In the genomic region with DNA sequence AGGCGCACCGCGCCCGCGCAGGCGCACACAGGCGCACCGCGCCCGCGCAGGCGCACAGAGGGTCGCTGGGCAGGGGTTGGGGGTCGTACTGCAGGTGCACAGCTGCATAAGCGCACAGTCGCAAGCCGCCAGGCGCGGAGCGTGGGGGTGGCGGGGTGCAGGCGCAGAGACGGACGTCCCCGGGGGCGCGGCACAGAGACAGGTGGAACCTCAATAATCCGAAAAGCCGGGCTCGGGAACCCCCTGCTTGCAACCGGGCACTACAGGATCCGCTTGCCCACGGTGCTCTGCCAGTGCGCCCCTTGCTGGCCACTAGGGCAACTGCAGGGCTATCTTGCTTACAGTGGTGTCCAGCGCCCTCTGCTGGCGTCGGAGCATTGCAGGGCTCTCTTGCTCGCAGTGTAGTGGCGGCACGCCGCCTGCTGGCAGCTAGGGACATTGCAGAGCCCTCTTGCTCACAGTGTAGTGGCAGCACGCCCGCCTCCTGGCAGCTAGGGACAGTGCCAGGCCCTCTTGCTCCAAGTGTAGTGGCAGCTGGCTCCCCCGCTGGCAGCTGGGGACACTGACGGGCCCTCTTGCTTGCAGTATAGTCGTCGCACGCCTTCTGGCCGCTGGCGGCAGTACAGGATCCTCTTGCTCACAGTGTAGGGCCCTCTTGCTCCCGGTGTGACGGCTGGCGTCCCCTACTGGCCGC, we compare ENCODE assay signal across 8 cellular contexts. TPM values are rescaled to one million over a fixed set of nuclear protein-coding genes. Genes with fewer than 3 reads are reported as not detected.
DNase-seq lines count a peak whose midpoint lies in the region; ATAC-seq and TF ChIP-seq lines count a peak whose summit lies in the region.

No MANE protein-coding gene starts in this region.

- H3F3A ChIP-seq in OCI-LY1 (ENCODE audit: insufficient read depth, low read length): no peaks in the 10 kb centered on the region

- H3K27me3 ChIP-seq in OCI-LY1 (ENCODE audit: insufficient read depth, low read length) (no peaks in the 10 kb centered on the region), foreskin keratinocyte (no peaks in the 10 kb centered on the region)

- no peaks in the 10 kb centered on the region for H3K9me3 Mint-ChIP-seq in activated T-helper 1 cell treated with anti-CD3 and anti-CD28 coated beads, Interleukin-12 subunit alpha, Interleukin-12 subunit beta, Interleukin-2, Interleukin-4 antibody, amounts not matched to agents 30 ng/mL and 10 ng/mL and 1 ng/mL, durations not matched to agents 14 hours and 24 hours and 36 hours

- H3K79me2 ChIP-seq in OCI-LY1 (ENCODE audit: insufficient read depth, low read length): no peaks in the 10 kb centered on the region

- H3K27me3 Mint-ChIP-seq in activated T-helper 1 cell treated with anti-CD3 and anti-CD28 coated beads, Interleukin-12 subunit alpha, Interleukin-12 subunit beta, Interleukin-2, Interleukin-4 antibody, amounts not matched to agents 30 ng/mL and 10 ng/mL and 1 ng/mL, durations not matched to agents 14 hours and 24 hours and 36 hours (ENCODE audit: insufficient read depth): peaks cover 2% of the 10 kb centered on the region

- H3K4me1 Mint-ChIP-seq in activated T-helper 1 cell treated with anti-CD3 and anti-CD28 coated beads, Interleukin-12 subunit alpha, Interleukin-12 subunit beta, Interleukin-2, Interleukin-4 antibody, amounts not matched to agents 30 ng/mL and 10 ng/mL and 1 ng/mL, durations not matched to agents 14 hours and 24 hours and 36 hours (ENCODE audit: low read depth): peaks cover 28% of the 10 kb centered on the region

- intact Hi-C loops in activated T-helper 1 cell treated with anti-CD3 and anti-CD28 coated beads, Interleukin-12 subunit alpha, Interleukin-12 subunit beta, Interleukin-2, Interleukin-4 antibody, amounts not matched to agents 30 ng/mL and 10 ng/mL and 1 ng/mL, durations not matched to agents 14 hours and 24 hours and 36 hours (cut with micrococcal nuclease): no loop called here

- DNase-seq in ELF-1 (ENCODE audit: low read depth, low spot score) (peak; percentile 76), foreskin keratinocyte (no peak), retina (peak; percentile 4), NCI-H1417 (lab: John Stamatoyannopoulos, UW) (no peak), NCI-H2081 treated with DMSO at 0.1 percent for 48 hours (lab: John Stamatoyannopoulos, UW) (no peak)
- peak; percentile 36 for DNase-seq in activated T-helper 1 cell treated with anti-CD3 and anti-CD28 coated beads, Interleukin-12 subunit alpha, Interleukin-12 subunit beta, Interleukin-2, Interleukin-4 antibody, amounts not matched to agents 30 ng/mL and 10 ng/mL and 1 ng/mL, durations not matched to agents 14 hours and 24 hours and 36 hours (ENCODE audit: low spot score)

- no peaks in the 10 kb centered on the region for H3K4me1 ChIP-seq in OCI-LY1 (ENCODE audit: insufficient read depth, low read length, severe bottlenecking)
- no peaks in the 10 kb centered on the region for H3K4me1 ChIP-seq in foreskin keratinocyte

- no peaks in the 10 kb centered on the region for H3K36me3 ChIP-seq in OCI-LY1 (ENCODE audit: insufficient read depth, low read length)

- TF ChIP-seq CTCF in OCI-LY1 (IDR thresholded peaks at IDR 0.05; ENCODE audit: low read length): peak; percentile 79
- peak; percentile 94 for TF ChIP-seq CTCF in foreskin keratinocyte (conservative IDR thresholded peaks at IDR 0.05)

- no peak overlapping the region for H3K4me3 ChIP-seq in OCI-LY1 (ENCODE audit: low read depth, low read length, poor library complexity, severe bottlenecking)

- H3K27ac ChIP-seq in OCI-LY1 (ENCODE audit: low read depth, low read length, poor library complexity, severe bottlenecking) (no peak overlapping the region), foreskin keratinocyte (no peak overlapping the region)

- ATAC-seq in foreskin keratinocyte (peak; percentile 88), HG02885 (IDR thresholded peaks at IDR 0.05; ENCODE audit: poor library complexity, unreplicated experiment) (no peak)

- no peak overlapping the region for H3K9ac ChIP-seq in OCI-LY1 (ENCODE audit: low read length)

- no peak overlapping the region for H3K4me3 Mint-ChIP-seq in activated T-helper 1 cell treated with anti-CD3 and anti-CD28 coated beads, Interleukin-12 subunit alpha, Interleukin-12 subunit beta, Interleukin-2, Interleukin-4 antibody, amounts not matched to agents 30 ng/mL and 10 ng/mL and 1 ng/mL, durations not matched to agents 14 hours and 24 hours and 36 hours

- no peak overlapping the region for H3K4me2 ChIP-seq in OCI-LY1 (ENCODE audit: low read length)

- no peaks in the 10 kb centered on the region for H3K9me3 ChIP-seq in OCI-LY1 (ENCODE audit: low read length)

- no peak overlapping the region for H3K27ac Mint-ChIP-seq in activated T-helper 1 cell treated with anti-CD3 and anti-CD28 coated beads, Interleukin-12 subunit alpha, Interleukin-12 subunit beta, Interleukin-2, Interleukin-4 antibody, amounts not matched to agents 30 ng/mL and 10 ng/mL and 1 ng/mL, durations not matched to agents 14 hours and 24 hours and 36 hours

- no peaks in the 10 kb centered on the region for H3K9me2 ChIP-seq in OCI-LY1 (ENCODE audit: low read depth, low read length)

- no peak overlapping the region for H2AFZ ChIP-seq in OCI-LY1 (ENCODE audit: low read length)

- H3K36me3 Mint-ChIP-seq in activated T-helper 1 cell treated with anti-CD3 and anti-CD28 coated beads, Interleukin-12 subunit alpha, Interleukin-12 subunit beta, Interleukin-2, Interleukin-4 antibody, amounts not matched to agents 30 ng/mL and 10 ng/mL and 1 ng/mL, durations not matched to agents 14 hours and 24 hours and 36 hours (ENCODE audit: low read depth): no peaks in the 10 kb centered on the region

- H4K20me1 ChIP-seq in OCI-LY1 (ENCODE audit: insufficient read depth, low read length): no peaks in the 10 kb centered on the region

RNA-seq across cellular contexts. Expression of a gene that starts 34.9 kb away (rescaled TPM):
- 0.78 and 1.2 TPM in 2 replicates for total RNA-seq in activated T-helper 1 cell treated with anti-CD3 and anti-CD28 coated beads, Interleukin-12 subunit alpha, Interleukin-12 subunit beta, Interleukin-2, Interleukin-4 antibody, amounts not matched to agents 30 ng/mL and 10 ng/mL and 1 ng/mL, durations not matched to agents 14 hours and 24 hours and 36 hours
- 10.6 and 11.9 TPM in 2 replicates for total RNA-seq in foreskin keratinocyte
- 5.7 and 6.0 TPM in 2 replicates for polyA plus RNA-seq in foreskin keratinocyte

Comparison
In these comparisons a context has a peak if more than half of its experiments do, and no peak if none do; other contexts are left out.
1. DNase-seq: peak in ELF-1 (single experiment), activated T-helper 1 cell treated with anti-CD3 and anti-CD28 coated beads, Interleukin-12 subunit alpha, Interleukin-12 subunit beta, Interleukin-2, Interleukin-4 antibody, amounts not matched to agents 30 ng/mL and 10 ng/mL and 1 ng/mL, durations not matched to agents 14 hours and 24 hours and 36 hours (single experiment) and retina (single experiment); none in foreskin keratinocyte (0 of 2), NCI-H1417 (0 of 3) and NCI-H2081 treated with DMSO at 0.1 percent for 48 hours (single experiment).